ENCODE assay signal across 8 cellular contexts in genomic region chrX:38800981-38801845, GRCh38. TPM values are rescaled to one million over a fixed set of nuclear protein-coding genes. Genes with fewer than 3 reads are reported as not detected.
DNase-seq lines count a peak whose midpoint lies in the region; ATAC-seq and TF ChIP-seq lines count a peak whose summit lies in the region.

TSS of gene MID1IP1 (plus strand) at chrX:38801459. CDS start at chrX:38804947, 3,488 bp downstream.

- H4K20me1 ChIP-seq in fibroblast of lung (ENCODE audit: control insufficient read depth, extremely low read depth, insufficient read depth, low read length) = no peaks in the 10 kb centered on the region

- no peaks in the 10 kb centered on the region for H3K9me3 ChIP-seq in HUES64 (ENCODE audit: insufficient read depth, low read depth, low read length)
- no peaks in the 10 kb centered on the region for H3K9me3 ChIP-seq in fibroblast of lung (ENCODE audit: control insufficient read depth, insufficient read depth, low read depth, low read length)
- no peaks in the 10 kb centered on the region for H3K9me3 ChIP-seq in muscle layer of duodenum (ENCODE audit: control insufficient read depth in 1 of 2, low read length in 2 of 2)

- H3K4me1 ChIP-seq in HUES64 (ENCODE audit: insufficient read depth, low read length) (0 out of 2 replicates have a peak, but pooled peaks cover 3% of the 10 kb centered on the region), fibroblast of lung (ENCODE audit: control insufficient read depth, extremely low read depth, insufficient read depth, low read length) (peaks cover 3% of the 10 kb centered on the region), muscle layer of duodenum (ENCODE audit: control insufficient read depth in 1 of 2, insufficient read depth in 2 of 2, low read length in 2 of 2) (no peaks in the 10 kb centered on the region)

- TF ChIP-seq POLR2A in GM19193 (IDR thresholded peaks at IDR 0.05; ENCODE audit: extremely low read depth, insufficient read depth, insufficient read length) = peak; percentile 34

- H3K9ac ChIP-seq in HUES64 (ENCODE audit: low read depth, low read length) (peak within 1 kb of the TSS; percentile 96), fibroblast of lung (ENCODE audit: insufficient read depth, low read length) (peak within 1 kb of the TSS; percentile 50)

- H2AFZ ChIP-seq in fibroblast of lung (ENCODE audit: low read length) = no peak within 1 kb of the TSS

- no peak for TF ChIP-seq CTCF in fibroblast of lung (conservative IDR thresholded peaks at IDR 0.05 in 1 of 2, IDR thresholded peaks at IDR 0.05 in 1 of 2; ENCODE audit: low read depth in 1 of 2, low read length in 2 of 2)

- peak; percentile 47 for ATAC-seq in stimulated activated naive CD8-positive, alpha-beta T cell treated with anti-CD3 and anti-CD28 coated beads, Interleukin-15, Interleukin-2, amounts not matched to agents 100 U/mL and 50 U/mL, for 24 hours

- DNase-seq in ACHN (peak; percentile 85), RPMI7951 (ENCODE audit: low read depth) (peak; percentile 95), fibroblast of lung (ENCODE audit: low read depth in 2 of 2) (peak; percentile 89 to 93)
- DNase-seq in activated effector memory CD4-positive, alpha-beta T cell treated with anti-CD3 and anti-CD28 coated beads, Interleukin-2, amount 50 U/mL, for 16 hours = peak; percentile 87
- peak; percentile 74 for DNase-seq in stimulated activated naive CD8-positive, alpha-beta T cell treated with anti-CD3 and anti-CD28 coated beads, Interleukin-15, Interleukin-2, amounts not matched to agents 100 U/mL and 50 U/mL, for 24 hours

- peaks cover 7% of the 10 kb centered on the region for H3K36me3 ChIP-seq in HUES64 (ENCODE audit: insufficient read depth, low read length)
- H3K36me3 ChIP-seq in fibroblast of lung (ENCODE audit: control insufficient read depth, insufficient read depth, low read length) = no peaks in the 10 kb centered on the region
- no peaks in the 10 kb centered on the region for H3K36me3 ChIP-seq in muscle layer of duodenum (ENCODE audit: control insufficient read depth in 1 of 2, insufficient read depth in 2 of 2, low read length in 2 of 2)

- H3K4me2 ChIP-seq in fibroblast of lung (ENCODE audit: extremely low read depth, insufficient read depth, low read length) = peak within 1 kb of the TSS; percentile 80

- WGBS in HUES64 = 7% methylated on average over 31 of the region's 32 CpGs

- H3K27ac ChIP-seq in HUES64 (ENCODE audit: low read depth, low read length) (peak within 1 kb of the TSS; percentile 80), fibroblast of lung (ENCODE audit: insufficient read depth, low read length) (peak within 1 kb of the TSS; percentile 80), muscle layer of duodenum (ENCODE audit: low read length) (peak within 1 kb of the TSS; percentile 94)

- no peaks in the 10 kb centered on the region for H3K27me3 ChIP-seq in HUES64 (ENCODE audit: insufficient read depth, low read length)
- no peaks in the 10 kb centered on the region for H3K27me3 ChIP-seq in fibroblast of lung (ENCODE audit: control insufficient read depth, insufficient read depth, low read length)
- H3K27me3 ChIP-seq in muscle layer of duodenum (ENCODE audit: low read depth, low read length) = no peaks in the 10 kb centered on the region

- H3K4me3 ChIP-seq in HUES64 (ENCODE audit: low read length) (peak within 1 kb of the TSS; percentile 96), fibroblast of lung (replicated peaks in 1 of 4; ENCODE audit: control extremely low read depth in 1 of 4, insufficient read depth in 1 of 4, low read depth in 3 of 4, low read length in 4 of 4) (peak within 1 kb of the TSS; percentile 63 to 92 (median 69)), muscle layer of duodenum (ENCODE audit: low read depth in 1 of 2, low read length in 2 of 2) (peak within 1 kb of the TSS; percentile 72 to 78)

- in situ Hi-C loops in ACHN (cut with HindIII; ENCODE audit: low pct_ligation_motif_present, low pct_unique_long_range_greater_than_20kb, low sequenced_read_pairs) = no loop called here

- peaks cover 25% of the 10 kb centered on the region for H3K79me2 ChIP-seq in fibroblast of lung (ENCODE audit: control insufficient read depth, insufficient read depth, low read length)

RNA-seq across cellular contexts. Expression of gene MID1IP1, which starts in this region (rescaled TPM):
- polyA plus RNA-seq in HUES64 (2013, experiment 1 of 2) = 74.8 TPM
- 81.1 TPM for polyA plus RNA-seq in HUES64 (2013, experiment 2 of 2)
- 58.4 and 64.1 TPM in 2 replicates for total RNA-seq in RPMI7951 (2014; rRNA removed; shearing (Covaris generic))
- total RNA-seq in fibroblast of lung = 96.3 and 132 TPM in 2 replicates
- polyA plus RNA-seq in fibroblast of lung = 25.7 and 42.8 TPM in 2 replicates
- polyA plus RNA-seq in fibroblast of lung (2012) = 32.3 and 62.5 TPM in 2 replicates
- polyA minus RNA-seq in fibroblast of lung (ENCODE audit: low replicate concordance) = 9.6 and 10.9 TPM in 2 replicates

Comparison
In these comparisons a context has a peak if more than half of its experiments do, and no peak if none do; other contexts are left out.
1. Peak in every context shown above with its lines: DNase-seq, ATAC-seq, H3K4me3 ChIP-seq and H3K27ac ChIP-seq.